Comparison of ENCODE assay signal across 8 cellular contexts in the genomic region with DNA sequence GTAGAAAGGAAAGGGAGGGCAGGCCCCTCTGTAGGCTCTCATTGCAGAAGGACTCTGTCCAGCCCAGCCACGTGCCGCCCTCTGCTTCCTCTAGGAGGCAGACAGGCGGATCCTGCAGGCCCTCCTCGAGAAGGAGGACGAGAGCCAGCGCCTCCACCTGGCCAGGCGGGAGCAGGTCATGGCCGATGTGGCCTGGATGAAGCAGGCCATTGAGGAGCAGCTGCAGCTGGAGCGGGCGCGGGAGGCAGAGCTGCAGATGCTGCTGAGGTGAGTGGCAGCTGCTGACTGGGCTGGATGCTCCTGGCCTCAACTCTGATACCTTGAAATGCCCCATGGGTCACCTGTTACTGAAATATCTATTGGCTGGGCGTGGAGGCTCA. TPM values are rescaled to one million over a fixed set of nuclear protein-coding genes. Genes with fewer than 3 reads are reported as not detected.
DNase-seq lines count a peak whose midpoint lies in the region; ATAC-seq and TF ChIP-seq lines count a peak whose summit lies in the region.

No MANE protein-coding gene starts in this region.

- no peak for ATAC-seq in HG03025 (IDR thresholded peaks at IDR 0.05; ENCODE audit: low FRiP score, unreplicated experiment)
- no peak for ATAC-seq in GM21786 (IDR thresholded peaks at IDR 0.05; ENCODE audit: unreplicated experiment)

- peaks cover 63% of the 10 kb centered on the region for H3K36me3 Mint-ChIP-seq in MCF 10A (ENCODE audit: insufficient read depth, unreplicated experiment)

- BruUV-seq in MCF 10A (replicated peaks; lab: Mats Ljungman, UMichigan) = no TSS peak

- H3K4me1 ChIP-seq in breast epithelium (no peaks in the 10 kb centered on the region), OCI-LY3 (ENCODE audit: low read length) (no peaks in the 10 kb centered on the region), testis (no peaks in the 10 kb centered on the region)

- no peak overlapping the region for H3K27ac Mint-ChIP-seq in MCF 10A (ENCODE audit: low read depth, unreplicated experiment)

- CTCF ChIA-PET in MCF 10A (lab: Yijun Ruan, JAX) = interaction anchor here (0.7 to 1.2 kb wide), 7 partner anchors 13 to 1165 kb away, joined by 3 to 5 read pairs (median 3); no protein-coding TSS in a partner anchor

- no peak overlapping the region for H3K27ac ChIP-seq in breast epithelium
- no peak overlapping the region for H3K27ac ChIP-seq in OCI-LY3 (ENCODE audit: low read length)
- no peak overlapping the region for H3K27ac ChIP-seq in testis

- no peaks in the 10 kb centered on the region for H3K4me1 Mint-ChIP-seq in MCF 10A (ENCODE audit: insufficient read depth, unreplicated experiment)

- H3K4me3 Mint-ChIP-seq in MCF 10A (ENCODE audit: unreplicated experiment) = no peak overlapping the region

- H3K4me3 ChIP-seq in breast epithelium (no peak overlapping the region), OCI-LY3 (ENCODE audit: low read length) (no peak overlapping the region), epithelial cell of proximal tubule (ENCODE audit: low read depth, low read length) (no peak overlapping the region), testis (no peak overlapping the region)

- TF ChIP-seq POLR2A in breast epithelium (IDR thresholded peaks at IDR 0.05) = no peak
- TF ChIP-seq POLR2A in testis (IDR thresholded peaks at IDR 0.05) = no peak

- TF ChIP-seq CTCF in MCF 10A (IDR thresholded peaks at IDR 0.05; ENCODE audit: unreplicated experiment) (peak; percentile 27), breast epithelium (IDR thresholded peaks at IDR 0.05) (no peak), OCI-LY3 (IDR thresholded peaks at IDR 0.05; ENCODE audit: low read depth, low read length) (peak; percentile 12; the same call in 1 of the 2 replicates), epithelial cell of proximal tubule (conservative IDR thresholded peaks at IDR 0.05; ENCODE audit: low read depth, low read length) (peak; percentile 35), testis (IDR thresholded peaks at IDR 0.05) (no peak)

- POLR2A ChIA-PET in MCF 10A (lab: Yijun Ruan, JAX) = interaction anchor here (2.3 kb wide), 1 partner anchor 10 kb away, joined by 8 read pairs; a partner anchor contains a TSS

- intact Hi-C loops in MCF 10A (cut with micrococcal nuclease) = no loop called here
- intact Hi-C loops in breast epithelium (cut with DNase I; ENCODE audit: low total_unique reads) = no loop called here
- intact Hi-C loops in testis (cut with DNase I; ENCODE audit: low total_unique reads) = no loop called here

- H3K4me2 ChIP-seq in OCI-LY3 (ENCODE audit: low read length) = no peak overlapping the region

- no peaks in the 10 kb centered on the region for H3K27me3 Mint-ChIP-seq in MCF 10A (ENCODE audit: insufficient read depth, unreplicated experiment)

- no peaks in the 10 kb centered on the region for H3K79me2 ChIP-seq in OCI-LY3 (ENCODE audit: low read length)

- H3K9me3 ChIP-seq in breast epithelium = no peaks in the 10 kb centered on the region
- H3K9me3 ChIP-seq in OCI-LY3 (ENCODE audit: insufficient read depth, low read length) = no peaks in the 10 kb centered on the region
- no peaks in the 10 kb centered on the region for H3K9me3 ChIP-seq in testis

- H3K27me3 ChIP-seq in breast epithelium = no peaks in the 10 kb centered on the region
- H3K27me3 ChIP-seq in OCI-LY3 (ENCODE audit: low read depth, low read length) = no peaks in the 10 kb centered on the region
- no peaks in the 10 kb centered on the region for H3K27me3 ChIP-seq in testis

- H3K36me3 ChIP-seq in breast epithelium = peaks cover 7% of the 10 kb centered on the region
- peaks cover 57% of the 10 kb centered on the region for H3K36me3 ChIP-seq in OCI-LY3 (replicated peaks; ENCODE audit: low read depth, low read length)
- H3K36me3 ChIP-seq in testis (ENCODE audit: low read depth, missing control alignments) = no peaks in the 10 kb centered on the region

- no peak overlapping the region for H2AFZ ChIP-seq in OCI-LY3 (ENCODE audit: low read depth, low read length)

- no peak overlapping the region for H3K9ac ChIP-seq in OCI-LY3 (ENCODE audit: low read length)

- H3K9me3 Mint-ChIP-seq in MCF 10A (ENCODE audit: unreplicated experiment) = no peaks in the 10 kb centered on the region

- DNase-seq in MCF 10A (ENCODE audit: unreplicated experiment) (peak; percentile 21), breast epithelium (ENCODE audit: low spot score in 2 of 2) (no peak), epithelial cell of proximal tubule (ENCODE audit: low read depth) (no peak), testis (peak; percentile 21), C1 segment of cervical spinal cord (lab: John Stamatoyannopoulos, UW) (no peak)

- no peaks in the 10 kb centered on the region for H4K20me1 ChIP-seq in OCI-LY3 (ENCODE audit: insufficient read depth, low read length)

- WGBS in testis, 2 donors = 75 to 76% methylated on average over 9 to 12 of the region's 12 CpGs

RNA-seq across cellular contexts. Expression of a gene that starts 10.9 kb away (rescaled TPM):
- total RNA-seq in MCF 10A (2022) = 26.4 and 36.3 TPM in 2 replicates
- 10 to 100 TPM; 10.2 to 20.0 (median 18.6) TPM for total RNA-seq in breast epithelium
- 20.0 and 37.5 TPM in 2 replicates for total RNA-seq in epithelial cell of proximal tubule
- total RNA-seq in testis = 10 to 100 TPM; 38.0 to 59.4 TPM
- polyA plus RNA-seq in testis (ENCODE audit: insufficient read depth, low read depth, low replicate concordance) = 23.2 TPM

RNA-seq across cellular contexts. Expression of a gene that starts 30.6 kb away (rescaled TPM):
- total RNA-seq in MCF 10A (2022) (37.2 and 53.3 TPM in 2 replicates), breast epithelium (10 to 100 TPM; 38.2 to 53.1 (median 40.1) TPM), epithelial cell of proximal tubule (35.1 and 43.5 TPM in 2 replicates), testis (10 to 100 TPM; 20.0 to 23.1 TPM)
- 27.1 TPM for polyA plus RNA-seq in testis (ENCODE audit: insufficient read depth, low read depth, low replicate concordance)

Comparison
In these comparisons a context has a peak if more than half of its experiments do, and no peak if none do; other contexts are left out.
1. DNase-seq: peak in MCF 10A (single experiment) and testis (single experiment); none in breast epithelium (0 of 2), epithelial cell of proximal tubule (single experiment) and C1 segment of cervical spinal cord (0 of 14).
2. CTCF ChIP-seq: peak in MCF 10A (single experiment), OCI-LY3 (single experiment) and epithelial cell of proximal tubule (single experiment); none in breast epithelium (0 of 3) and testis (0 of 3).